Comparison of ENCODE assay signal across 8 cellular contexts in the genomic region with DNA sequence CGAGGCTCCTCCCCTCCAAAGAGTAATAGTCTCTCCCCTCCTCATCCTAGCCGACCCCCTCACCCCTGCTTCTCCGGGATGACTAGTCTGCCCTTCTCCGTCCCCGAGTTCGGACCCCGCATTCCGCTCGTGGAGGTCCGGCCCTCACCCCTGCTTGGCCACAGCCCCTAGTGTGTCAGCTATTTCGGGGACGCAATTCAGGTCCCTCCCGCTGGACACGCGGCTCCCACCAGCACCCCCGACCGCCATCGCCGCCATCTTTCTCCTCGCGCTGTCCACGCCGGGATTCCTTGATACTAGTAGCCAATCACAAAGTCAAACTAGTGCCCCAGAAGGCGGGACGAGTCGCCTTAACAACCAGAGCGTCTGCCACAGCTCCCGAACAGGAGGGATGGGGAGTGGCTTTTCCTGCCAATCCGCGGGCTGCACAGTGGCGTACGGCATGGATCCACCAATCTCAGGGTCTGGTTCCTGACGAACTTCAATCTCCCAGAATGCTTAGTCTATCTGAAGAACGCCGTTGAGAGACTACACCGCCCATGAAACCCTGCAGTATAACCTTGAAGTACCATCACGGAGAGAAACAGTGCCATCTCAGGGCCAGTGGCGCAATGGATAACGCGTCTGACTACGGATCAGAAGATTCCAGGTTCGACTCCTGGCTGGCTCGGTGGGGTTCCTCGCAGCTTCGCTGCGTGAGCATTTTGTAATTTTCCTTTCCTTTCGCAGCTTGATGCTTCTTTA. TPM values are rescaled to one million over a fixed set of nuclear protein-coding genes. Genes with fewer than 3 reads are reported as not detected.
DNase-seq lines count a peak whose midpoint lies in the region; ATAC-seq, FAIRE-seq and TF ChIP-seq lines count a peak whose summit lies in the region.

A gene (minus strand): TSS at position 273 of the 744 bp plus-strand sequence. CDS start 15 bp downstream, at position 258.

- TF ChIP-seq CTCF in brain (conservative IDR thresholded peaks at IDR 0.05), result no peak

- FAIRE-seq in A204.1 (lab: Jason Lieb, UNC) (peak; percentile 98), TTC549 (lab: Jason Lieb, UNC) (peak; percentile 94)

- H3K4me3 Mint-ChIP-seq in brain, result no peak within 1 kb of the TSS

- peak; percentile 86 for ATAC-seq in GM18858 (IDR thresholded peaks at IDR 0.05; ENCODE audit: unreplicated experiment)
- peak; percentile 90 for ATAC-seq in HG03066 (IDR thresholded peaks at IDR 0.05; ENCODE audit: low read depth, unreplicated experiment)
- ATAC-seq in sciatic nerve, result peak; percentile 98

- peaks cover 8% of the 10 kb centered on the region for H3K4me1 Mint-ChIP-seq in brain

- H3K9me3 Mint-ChIP-seq in brain, result no peaks in the 10 kb centered on the region

- H3K27me3 Mint-ChIP-seq in brain, result no peaks in the 10 kb centered on the region

- H3K27ac Mint-ChIP-seq in brain, result no peak within 1 kb of the TSS

- DNase-seq in NCI-H2107 treated with DMSO at 0.1 percent for 48 hours (lab: John Stamatoyannopoulos, UW; ENCODE audit: unreplicated experiment) (peak; percentile 100), iPS DF 19.7 (ENCODE audit: low read depth, low spot score) (peak; percentile 99), sciatic nerve (ENCODE audit: low spot score) (peak; percentile 99)

- intact Hi-C loops in sciatic nerve (cut with DNase I), result no loop called here

- peaks cover 29% of the 10 kb centered on the region for H3K36me3 Mint-ChIP-seq in brain

RNA-seq across cellular contexts. Expression of the gene that starts here (rescaled TPM):
- 64.5 TPM for polyA plus RNA-seq in brain (ENCODE audit: insufficient read depth, low read depth, low replicate concordance)
- total RNA-seq in sciatic nerve, result 44.6 TPM

Comparison
In these comparisons a context has a peak if more than half of its experiments do, and no peak if none do; other contexts are left out.
1. Peak in every context shown above with its lines: DNase-seq and ATAC-seq.